ENCODE assay signal across 1 cellular context in the genomic region with DNA sequence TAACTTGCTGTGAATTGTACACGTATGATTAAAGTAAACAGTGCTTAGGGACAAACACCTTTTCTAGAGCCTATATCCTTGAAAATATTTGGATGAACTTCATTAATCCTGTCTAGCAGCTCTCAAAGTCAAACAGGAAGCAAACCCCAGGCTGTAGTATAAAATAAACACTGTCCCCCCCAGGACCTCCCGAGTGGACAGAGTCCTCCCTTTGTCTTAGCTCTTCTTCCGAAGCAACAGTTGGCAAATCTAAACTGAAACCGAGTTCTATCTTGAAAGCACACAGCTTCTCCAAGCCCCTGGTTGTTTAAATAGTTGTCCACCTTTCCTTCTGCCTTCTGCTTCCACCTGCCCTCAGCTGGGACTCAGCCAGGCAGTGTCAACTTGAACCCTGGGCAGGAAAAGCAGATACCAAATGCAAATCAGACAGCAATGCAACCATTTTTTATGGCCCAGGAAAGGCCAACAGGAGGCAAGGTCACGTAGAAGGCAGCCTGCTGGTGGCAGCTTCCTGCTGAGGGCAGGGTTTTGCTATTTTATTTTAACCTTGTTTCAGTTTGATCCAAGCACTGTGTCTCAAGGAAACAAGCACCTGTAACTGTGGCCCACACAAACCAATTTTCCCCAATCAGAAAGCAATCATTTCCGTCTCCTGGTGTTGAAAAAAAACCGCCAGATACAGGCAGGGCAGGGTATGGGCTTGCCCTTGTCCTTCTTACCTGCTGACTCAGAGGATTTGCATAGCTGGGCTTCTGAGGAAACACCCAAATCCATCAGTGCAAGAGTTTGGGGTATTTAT.
TF ChIP-seq lines count a peak whose summit lies in the region.

No MANE protein-coding gene starts in this region.

TF ChIP-seq in IMR-90, 13 proteins besides CTCF, POLR2A, EP300 and RAD21 (continued from another document):
- TF ChIP-seq, protein P1, sequence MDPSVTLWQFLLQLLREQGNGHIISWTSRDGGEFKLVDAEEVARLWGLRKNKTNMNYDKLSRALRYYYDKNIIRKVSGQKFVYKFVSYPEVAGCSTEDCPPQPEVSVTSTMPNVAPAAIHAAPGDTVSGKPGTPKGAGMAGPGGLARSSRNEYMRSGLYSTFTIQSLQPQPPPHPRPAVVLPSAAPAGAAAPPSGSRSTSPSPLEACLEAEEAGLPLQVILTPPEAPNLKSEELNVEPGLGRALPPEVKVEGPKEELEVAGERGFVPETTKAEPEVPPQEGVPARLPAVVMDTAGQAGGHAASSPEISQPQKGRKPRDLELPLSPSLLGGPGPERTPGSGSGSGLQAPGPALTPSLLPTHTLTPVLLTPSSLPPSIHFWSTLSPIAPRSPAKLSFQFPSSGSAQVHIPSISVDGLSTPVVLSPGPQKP (IDR thresholded peaks at IDR 0.05; ENCODE audit: borderline replicate concordance, low read depth, low read length): no peak
- TF ChIP-seq CHD1 (IDR thresholded peaks at IDR 0.05; ENCODE audit: low read depth, low read length): no peak
- no peak for TF ChIP-seq CEBPB (IDR thresholded peaks at IDR 0.05; ENCODE audit: low read depth, low read length)
- TF ChIP-seq MAZ (IDR thresholded peaks at IDR 0.05; ENCODE audit: borderline replicate concordance, low read depth, low read length): no peak
- no peak for TF ChIP-seq FOS (IDR thresholded peaks at IDR 0.05; ENCODE audit: low read depth, low read length)
- TF ChIP-seq SMC3 (IDR thresholded peaks at IDR 0.05; ENCODE audit: low read depth, low read length): no peak
- TF ChIP-seq MXI1 (IDR thresholded peaks at IDR 0.05; ENCODE audit: borderline replicate concordance, low read depth, low read length): no peak
